ENCODE assay signal across 1 cellular context in the genomic region with DNA sequence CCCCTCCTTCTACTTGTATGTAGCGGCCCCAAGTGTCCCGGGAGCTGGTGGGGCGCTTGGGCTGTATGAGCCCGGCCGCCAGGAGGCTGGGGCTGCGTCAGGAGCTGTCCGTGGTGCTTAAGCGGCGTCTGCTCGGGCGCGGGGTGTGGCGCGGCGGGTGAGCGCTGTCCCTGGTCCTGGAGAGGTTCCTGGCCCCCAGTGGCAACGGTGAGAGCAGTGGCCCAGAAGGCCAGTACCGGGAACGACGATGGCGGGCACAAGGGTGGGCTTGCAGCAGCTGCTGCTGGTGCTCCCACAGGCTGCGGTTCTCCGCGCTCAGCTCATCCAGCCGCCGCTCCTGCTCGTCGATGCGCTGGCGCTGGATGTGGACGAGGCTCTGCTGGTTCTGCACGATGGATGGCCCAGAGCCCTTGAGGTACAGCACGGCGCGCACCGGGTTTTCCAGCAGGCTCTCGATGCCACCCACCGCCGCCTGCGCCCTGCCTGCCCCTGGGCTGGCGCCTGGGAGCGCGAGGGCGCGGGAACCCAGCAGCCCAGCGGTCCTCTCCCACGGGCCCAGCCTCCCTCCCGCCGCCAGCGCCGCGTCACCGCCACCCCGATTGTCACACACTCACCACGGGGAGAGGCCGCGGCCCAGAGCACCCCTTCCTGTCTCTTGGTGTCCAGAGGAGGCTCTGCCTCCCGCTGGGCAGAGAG.
TF ChIP-seq lines count a peak whose summit lies in the region.

No MANE protein-coding gene starts in this region.

TF ChIP-seq in HepG2, 621 proteins besides CTCF, POLR2A, EP300 and RAD21 (continued from another document and continues in another):
- no peak for TF ChIP-seq LCORL (IDR thresholded peaks at IDR 0.05)
- TF ChIP-seq LCORL (CRISPR knock-in tag; IDR thresholded peaks at IDR 0.05) = peak; percentile 94
- TF ChIP-seq SRSF1 (optimal IDR thresholded peaks at IDR 0.05; ENCODE audit: low read depth, low read length) = peak; percentile 44
- peak; percentile 99 for TF ChIP-seq MZF1 (CRISPR knock-in tag; IDR thresholded peaks at IDR 0.05; ENCODE audit: borderline replicate concordance)
- TF ChIP-seq ZNF7 (CRISPR knock-in tag; IDR thresholded peaks at IDR 0.05) = peak; percentile 93
- TF ChIP-seq SNRNP70 (IDR thresholded peaks at IDR 0.05; ENCODE audit: low read depth, low read length) = no peak
- peak; percentile 46; the same call in 1 of the 2 replicates for TF ChIP-seq MAZ (IDR thresholded peaks at IDR 0.05; ENCODE audit: borderline replicate concordance, low read depth, low read length)
- TF ChIP-seq MAZ (CRISPR knock-in tag; IDR thresholded peaks at IDR 0.05; ENCODE audit: low read depth) = peak; percentile 100
- TF ChIP-seq ZNF589 (CRISPR knock-in tag; conservative IDR thresholded peaks at IDR 0.05) = peak; percentile 100
- TF ChIP-seq, protein P1, sequence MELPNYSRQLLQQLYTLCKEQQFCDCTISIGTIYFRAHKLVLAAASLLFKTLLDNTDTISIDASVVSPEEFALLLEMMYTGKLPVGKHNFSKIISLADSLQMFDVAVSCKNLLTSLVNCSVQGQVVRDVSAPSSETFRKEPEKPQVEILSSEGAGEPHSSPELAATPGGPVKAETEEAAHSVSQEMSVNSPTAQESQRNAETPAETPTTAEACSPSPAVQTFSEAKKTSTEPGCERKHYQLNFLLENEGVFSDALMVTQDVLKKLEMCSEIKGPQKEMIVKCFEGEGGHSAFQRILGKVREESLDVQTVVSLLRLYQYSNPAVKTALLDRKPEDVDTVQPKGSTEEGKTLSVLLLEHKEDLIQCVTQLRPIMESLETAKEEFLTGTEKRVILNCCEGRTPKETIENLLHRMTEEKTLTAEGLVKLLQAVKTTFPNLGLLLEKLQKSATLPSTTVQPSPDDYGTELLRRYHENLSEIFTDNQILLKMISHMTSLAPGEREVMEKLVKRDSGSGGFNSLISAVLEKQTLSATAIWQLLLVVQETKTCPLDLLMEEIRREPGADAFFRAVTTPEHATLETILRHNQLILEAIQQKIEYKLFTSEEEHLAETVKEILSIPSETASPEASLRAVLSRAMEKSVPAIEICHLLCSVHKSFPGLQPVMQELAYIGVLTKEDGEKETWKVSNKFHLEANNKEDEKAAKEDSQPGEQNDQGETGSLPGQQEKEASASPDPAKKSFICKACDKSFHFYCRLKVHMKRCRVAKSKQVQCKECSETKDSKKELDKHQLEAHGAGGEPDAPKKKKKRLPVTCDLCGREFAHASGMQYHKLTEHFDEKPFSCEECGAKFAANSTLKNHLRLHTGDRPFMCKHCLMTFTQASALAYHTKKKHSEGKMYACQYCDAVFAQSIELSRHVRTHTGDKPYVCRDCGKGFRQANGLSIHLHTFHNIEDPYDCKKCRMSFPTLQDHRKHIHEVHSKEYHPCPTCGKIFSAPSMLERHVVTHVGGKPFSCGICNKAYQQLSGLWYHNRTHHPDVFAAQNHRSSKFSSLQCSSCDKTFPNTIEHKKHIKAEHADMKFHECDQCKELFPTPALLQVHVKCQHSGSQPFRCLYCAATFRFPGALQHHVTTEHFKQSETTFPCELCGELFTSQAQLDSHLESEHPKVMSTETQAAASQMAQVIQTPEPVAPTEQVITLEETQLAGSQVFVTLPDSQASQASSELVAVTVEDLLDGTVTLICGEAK (IDR thresholded peaks at IDR 0.05) = no peak
- TF ChIP-seq, protein P1 (CRISPR knock-in tag; IDR thresholded peaks at IDR 0.05) = peak; percentile 98
- TF ChIP-seq KLF15 (CRISPR knock-in tag; IDR thresholded peaks at IDR 0.05; ENCODE audit: borderline replicate concordance) = peak; percentile 100
- TF ChIP-seq PHF8 (CRISPR knock-in tag; IDR thresholded peaks at IDR 0.05) = peak; percentile 70
- no peak for TF ChIP-seq POLR2G (IDR thresholded peaks at IDR 0.05; ENCODE audit: low read depth, low read length)
- no peak for TF ChIP-seq SP1 (IDR thresholded peaks at IDR 0.05)
- TF ChIP-seq SP1 (CRISPR knock-in tag; IDR thresholded peaks at IDR 0.05) = peak; percentile 74
- peak; percentile 86 for TF ChIP-seq ZFY (CRISPR knock-in tag; IDR thresholded peaks at IDR 0.05)
- TF ChIP-seq MXD4 (CRISPR knock-in tag; IDR thresholded peaks at IDR 0.05) = peak; percentile 99
- TF ChIP-seq AGO1 (IDR thresholded peaks at IDR 0.05; ENCODE audit: low read depth, low read length, poor library complexity, severe bottlenecking) = no peak
- TF ChIP-seq, protein P2, sequence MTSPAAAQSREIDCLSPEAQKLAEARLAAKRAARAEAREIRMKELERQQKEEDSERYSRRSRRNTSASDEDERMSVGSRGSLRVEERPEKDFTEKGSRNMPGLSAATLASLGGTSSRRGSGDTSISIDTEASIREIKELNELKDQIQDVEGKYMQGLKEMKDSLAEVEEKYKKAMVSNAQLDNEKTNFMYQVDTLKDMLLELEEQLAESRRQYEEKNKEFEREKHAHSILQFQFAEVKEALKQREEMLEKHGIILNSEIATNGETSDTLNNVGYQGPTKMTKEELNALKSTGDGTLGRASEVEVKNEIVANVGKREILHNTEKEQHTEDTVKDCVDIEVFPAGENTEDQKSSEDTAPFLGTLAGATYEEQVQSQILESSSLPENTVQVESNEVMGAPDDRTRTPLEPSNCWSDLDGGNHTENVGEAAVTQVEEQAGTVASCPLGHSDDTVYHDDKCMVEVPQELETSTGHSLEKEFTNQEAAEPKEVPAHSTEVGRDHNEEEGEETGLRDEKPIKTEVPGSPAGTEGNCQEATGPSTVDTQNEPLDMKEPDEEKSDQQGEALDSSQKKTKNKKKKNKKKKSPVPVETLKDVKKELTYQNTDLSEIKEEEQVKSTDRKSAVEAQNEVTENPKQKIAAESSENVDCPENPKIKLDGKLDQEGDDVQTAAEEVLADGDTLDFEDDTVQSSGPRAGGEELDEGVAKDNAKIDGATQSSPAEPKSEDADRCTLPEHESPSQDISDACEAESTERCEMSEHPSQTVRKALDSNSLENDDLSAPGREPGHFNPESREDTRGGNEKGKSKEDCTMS (CRISPR knock-in tag; conservative IDR thresholded peaks at IDR 0.05) = peak; percentile 99
- peak; percentile 77; the same call in 1 of the 2 replicates for TF ChIP-seq ZNF652 (CRISPR knock-in tag; IDR thresholded peaks at IDR 0.05; ENCODE audit: borderline replicate concordance, low read depth)
- peak; percentile 88 for TF ChIP-seq ZMYM2 (CRISPR knock-in tag; IDR thresholded peaks at IDR 0.05)
- no peak for TF ChIP-seq NBN (conservative IDR thresholded peaks at IDR 0.05)
- TF ChIP-seq ZNF737 (CRISPR knock-in tag; IDR thresholded peaks at IDR 0.05; ENCODE audit: borderline replicate concordance) = peak; percentile 100
- peak; percentile 99 for TF ChIP-seq ZNF264 (CRISPR knock-in tag; IDR thresholded peaks at IDR 0.05)
- TF ChIP-seq, protein P3, sequence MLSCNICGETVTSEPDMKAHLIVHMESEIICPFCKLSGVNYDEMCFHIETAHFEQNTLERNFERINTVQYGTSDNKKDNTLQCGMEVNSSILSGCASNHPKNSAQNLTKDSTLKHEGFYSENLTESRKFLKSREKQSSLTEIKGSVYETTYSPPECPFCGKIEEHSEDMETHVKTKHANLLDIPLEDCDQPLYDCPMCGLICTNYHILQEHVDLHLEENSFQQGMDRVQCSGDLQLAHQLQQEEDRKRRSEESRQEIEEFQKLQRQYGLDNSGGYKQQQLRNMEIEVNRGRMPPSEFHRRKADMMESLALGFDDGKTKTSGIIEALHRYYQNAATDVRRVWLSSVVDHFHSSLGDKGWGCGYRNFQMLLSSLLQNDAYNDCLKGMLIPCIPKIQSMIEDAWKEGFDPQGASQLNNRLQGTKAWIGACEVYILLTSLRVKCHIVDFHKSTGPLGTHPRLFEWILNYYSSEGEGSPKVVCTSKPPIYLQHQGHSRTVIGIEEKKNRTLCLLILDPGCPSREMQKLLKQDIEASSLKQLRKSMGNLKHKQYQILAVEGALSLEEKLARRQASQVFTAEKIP (CRISPR knock-in tag; IDR thresholded peaks at IDR 0.05; ENCODE audit: borderline replicate concordance) = 0 out of 2 replicates have a peak, but pooled peaks have one; percentile 92
- no peak for TF ChIP-seq DPF2 (CRISPR knock-in tag; IDR thresholded peaks at IDR 0.05; ENCODE audit: borderline replicate concordance, low read depth)
- peak; percentile 99 for TF ChIP-seq TGIF2 (CRISPR knock-in tag; IDR thresholded peaks at IDR 0.05)
- no peak for TF ChIP-seq GABPA (IDR thresholded peaks at IDR 0.05; ENCODE audit: low read depth, low read length)
- TF ChIP-seq GABPA (CRISPR knock-in tag; IDR thresholded peaks at IDR 0.05; ENCODE audit: low read depth) = peak; percentile 54
- TF ChIP-seq AHR (CRISPR knock-in tag; IDR thresholded peaks at IDR 0.05) = peak; percentile 100
- TF ChIP-seq, protein P4, sequence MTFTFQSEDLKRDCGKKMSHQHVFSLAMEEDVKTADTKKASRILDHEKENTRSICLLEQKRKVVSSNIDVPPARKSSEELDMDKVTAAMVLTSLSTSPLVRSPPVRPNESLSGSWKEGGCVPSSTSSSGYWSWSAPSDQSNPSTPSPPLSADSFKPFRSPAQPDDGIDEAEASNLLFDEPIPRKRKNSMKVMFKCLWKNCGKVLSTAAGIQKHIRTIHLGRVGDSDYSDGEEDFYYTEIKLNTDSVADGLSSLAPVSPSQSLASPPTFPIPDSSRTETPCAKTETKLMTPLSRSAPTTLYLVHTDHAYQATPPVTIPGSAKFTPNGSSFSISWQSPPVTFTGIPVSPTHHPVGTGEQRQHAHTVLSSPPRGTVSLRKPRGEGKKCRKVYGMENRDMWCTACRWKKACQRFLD (CRISPR knock-in tag; IDR thresholded peaks at IDR 0.05; ENCODE audit: borderline replicate concordance) = peak; percentile 100
- TF ChIP-seq, protein P5, sequence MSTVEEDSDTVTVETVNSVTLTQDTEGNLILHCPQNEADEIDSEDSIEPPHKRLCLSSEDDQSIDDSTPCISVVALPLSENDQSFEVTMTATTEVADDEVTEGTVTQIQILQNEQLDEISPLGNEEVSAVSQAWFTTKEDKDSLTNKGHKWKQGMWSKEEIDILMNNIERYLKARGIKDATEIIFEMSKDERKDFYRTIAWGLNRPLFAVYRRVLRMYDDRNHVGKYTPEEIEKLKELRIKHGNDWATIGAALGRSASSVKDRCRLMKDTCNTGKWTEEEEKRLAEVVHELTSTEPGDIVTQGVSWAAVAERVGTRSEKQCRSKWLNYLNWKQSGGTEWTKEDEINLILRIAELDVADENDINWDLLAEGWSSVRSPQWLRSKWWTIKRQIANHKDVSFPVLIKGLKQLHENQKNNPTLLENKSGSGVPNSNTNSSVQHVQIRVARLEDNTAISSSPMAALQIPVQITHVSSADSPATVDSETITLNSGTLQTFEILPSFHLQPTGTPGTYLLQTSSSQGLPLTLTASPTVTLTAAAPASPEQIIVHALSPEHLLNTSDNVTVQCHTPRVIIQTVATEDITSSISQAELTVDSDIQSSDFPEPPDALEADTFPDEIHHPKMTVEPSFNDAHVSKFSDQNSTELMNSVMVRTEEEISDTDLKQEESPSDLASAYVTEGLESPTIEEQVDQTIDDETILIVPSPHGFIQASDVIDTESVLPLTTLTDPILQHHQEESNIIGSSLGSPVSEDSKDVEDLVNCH (CRISPR knock-in tag; IDR thresholded peaks at IDR 0.05) = peak; percentile 98
- TF ChIP-seq NONO (IDR thresholded peaks at IDR 0.05) = no peak
- TF ChIP-seq NONO (CRISPR knock-in tag; conservative IDR thresholded peaks at IDR 0.05) = peak; percentile 71
- TF ChIP-seq, protein P6, sequence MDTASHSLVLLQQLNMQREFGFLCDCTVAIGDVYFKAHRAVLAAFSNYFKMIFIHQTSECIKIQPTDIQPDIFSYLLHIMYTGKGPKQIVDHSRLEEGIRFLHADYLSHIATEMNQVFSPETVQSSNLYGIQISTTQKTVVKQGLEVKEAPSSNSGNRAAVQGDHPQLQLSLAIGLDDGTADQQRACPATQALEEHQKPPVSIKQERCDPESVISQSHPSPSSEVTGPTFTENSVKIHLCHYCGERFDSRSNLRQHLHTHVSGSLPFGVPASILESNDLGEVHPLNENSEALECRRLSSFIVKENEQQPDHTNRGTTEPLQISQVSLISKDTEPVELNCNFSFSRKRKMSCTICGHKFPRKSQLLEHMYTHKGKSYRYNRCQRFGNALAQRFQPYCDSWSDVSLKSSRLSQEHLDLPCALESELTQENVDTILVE (CRISPR knock-in tag; IDR thresholded peaks at IDR 0.05) = peak; percentile 99
- peak; percentile 74; the same call in 1 of the 2 replicates for TF ChIP-seq ZNF569 (CRISPR knock-in tag; IDR thresholded peaks at IDR 0.05; ENCODE audit: borderline replicate concordance)
- peak; percentile 98; the same call in 1 of the 2 replicates for TF ChIP-seq ZBTB8A (CRISPR knock-in tag; IDR thresholded peaks at IDR 0.05; ENCODE audit: borderline replicate concordance, low read depth)
- TF ChIP-seq ZNF367 (CRISPR knock-in tag; IDR thresholded peaks at IDR 0.05; ENCODE audit: borderline replicate concordance) = peak; percentile 99
- TF ChIP-seq, protein P7, sequence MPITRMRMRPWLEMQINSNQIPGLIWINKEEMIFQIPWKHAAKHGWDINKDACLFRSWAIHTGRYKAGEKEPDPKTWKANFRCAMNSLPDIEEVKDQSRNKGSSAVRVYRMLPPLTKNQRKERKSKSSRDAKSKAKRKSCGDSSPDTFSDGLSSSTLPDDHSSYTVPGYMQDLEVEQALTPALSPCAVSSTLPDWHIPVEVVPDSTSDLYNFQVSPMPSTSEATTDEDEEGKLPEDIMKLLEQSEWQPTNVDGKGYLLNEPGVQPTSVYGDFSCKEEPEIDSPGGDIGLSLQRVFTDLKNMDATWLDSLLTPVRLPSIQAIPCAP (CRISPR knock-in tag; IDR thresholded peaks at IDR 0.05; ENCODE audit: low read depth) = peak; percentile 99
- peak; percentile 87 for TF ChIP-seq MAFG (CRISPR knock-in tag; IDR thresholded peaks at IDR 0.05)
